ENCODE assay signal across 21 cellular contexts in the genomic region with DNA sequence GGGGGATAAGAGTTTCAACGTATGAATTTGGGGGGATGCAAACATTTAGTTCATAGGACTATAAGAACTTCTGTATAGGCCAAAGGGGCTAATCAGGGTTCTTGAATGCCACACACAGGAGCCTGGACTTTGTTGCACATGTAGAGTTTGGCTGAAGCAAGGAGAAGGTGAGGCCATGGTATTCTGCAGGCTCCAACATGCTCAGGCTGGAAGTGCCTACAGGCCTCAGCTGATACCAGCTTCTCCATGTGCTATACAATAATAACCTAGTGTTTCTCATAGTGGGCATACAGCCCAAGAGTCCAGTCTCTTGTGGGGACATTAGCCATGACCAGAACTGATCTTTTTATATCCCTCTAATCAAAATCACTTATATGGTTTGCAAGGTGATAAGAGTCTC.
DNase-seq lines count a peak whose midpoint lies in the region; ATAC-seq and TF ChIP-seq lines count a peak whose summit lies in the region.
"Had no signal": no experiment of that assay in that cellular context is flagged by ENCODE, and none has a peak within 500 bp of the region (broad histone marks: within the 10 kb centered on the region; RNA-seq: fewer than 3 reads in every experiment).

No MANE protein-coding gene starts in this region.

- H3K27me3 ChIP-seq in RWPE2 (ENCODE audit: insufficient read depth, poor library complexity, severe bottlenecking) (no peaks in the 10 kb centered on the region), esophagus squamous epithelium (no peaks in the 10 kb centered on the region), vagina (no peaks in the 10 kb centered on the region), MG63 (no peaks in the 10 kb centered on the region)
- H3K27me3 ChIP-seq: BLaER1 treated with 17β-estradiol and CSF1 and Interleukin-3, amounts not matched to agents 10 nM and 100 nM had no signal

- H3K4me1 ChIP-seq in RWPE2 (ENCODE audit: insufficient read depth, poor library complexity, severe bottlenecking) (peaks cover 29% of the 10 kb centered on the region), esophagus squamous epithelium (peaks cover 10 to 72% (median 33%) of the 10 kb centered on the region in 3 donors), vagina (peaks cover 38% of the 10 kb centered on the region)

- no peak overlapping the region for H3K27ac Mint-ChIP-seq in stimulated activated naive CD8-positive, alpha-beta T cell treated with anti-CD3 and anti-CD28 coated beads, Interleukin-15, amount 100 ng/mL, for 72 hours
- H3K27ac Mint-ChIP-seq: B cell; CD4-positive, CD25-positive, alpha-beta regulatory T cell; CD8-positive, alpha-beta memory T cell; HFFc6 had no signal

- H3K9me3 ChIP-seq in RWPE2 (ENCODE audit: severe bottlenecking) (no peaks in the 10 kb centered on the region), esophagus squamous epithelium (no peaks in the 10 kb centered on the region), vagina (no peaks in the 10 kb centered on the region), MG63 (no peaks in the 10 kb centered on the region)
- H3K9me3 ChIP-seq: BLaER1 treated with 17β-estradiol and CSF1 and Interleukin-3, amounts not matched to agents 10 nM and 100 nM had no signal

- TF ChIP-seq CTCF in RWPE2 (IDR thresholded peaks at IDR 0.05; ENCODE audit: poor library complexity, severe bottlenecking) = no peak
- TF ChIP-seq CTCF in epithelial cell of esophagus (IDR thresholded peaks at IDR 0.05; ENCODE audit: insufficient read depth, low read depth, low read length, missing control alignments) = no peak
- peak in 1 of 6 experiments; percentile 8 for TF ChIP-seq CTCF in esophagus squamous epithelium (IDR thresholded peaks at IDR 0.05)
- TF ChIP-seq CTCF in vagina (IDR thresholded peaks at IDR 0.05) = no peak

- 38 to 60% methylated on average over 1 of the region's 1 CpG for WGBS in esophagus squamous epithelium, 2 donors

- no peak for TF ChIP-seq POLR2A in esophagus squamous epithelium (IDR thresholded peaks at IDR 0.05)
- TF ChIP-seq POLR2A in vagina (IDR thresholded peaks at IDR 0.05) = no peak

- DNase-seq in RWPE2 (ENCODE audit: low spot score) (no peak), epithelial cell of esophagus (ENCODE audit: low read depth) (peak; percentile 94), esophagus squamous epithelium (lab: John Stamatoyannopoulos, UW) (no peak), vagina (ENCODE audit: extremely low spot score in 2 of 2) (no peak), MG63 (no peak), NCI-H345 (lab: John Stamatoyannopoulos, UW) (no peak)
- DNase-seq in stimulated activated naive CD8-positive, alpha-beta T cell treated with anti-CD3 and anti-CD28 coated beads, Interleukin-15, amount 100 ng/mL, for 72 hours = no peak
- DNase-seq: CD4-positive, CD25-positive, alpha-beta regulatory T cell; CD8-positive, alpha-beta memory T cell; COR-L47; DMS 273 treated with DMSO at 0.1 percent for 48 hours; DMS53; DND-41; EL; GOT3; H7; HFFc6 had no signal

- intact Hi-C loops in esophagus squamous epithelium (cut with DNase I) (no loop called here), vagina (cut with DNase I) (no loop called here)

- no peak overlapping the region for H3K27ac ChIP-seq in RWPE2 (ENCODE audit: poor library complexity, severe bottlenecking)
- H3K27ac ChIP-seq in esophagus squamous epithelium = peak overlapping the region; percentile 62 to 93 (median 88)
- peak overlapping the region; percentile 42 for H3K27ac ChIP-seq in vagina
- H3K27ac ChIP-seq: BLaER1 treated with 17β-estradiol and CSF1 and Interleukin-3, amounts not matched to agents 10 nM and 100 nM had no signal

- H3K36me3 ChIP-seq in RWPE2 (ENCODE audit: low read depth) (no peaks in the 10 kb centered on the region), esophagus squamous epithelium (no peaks in the 10 kb centered on the region), vagina (no peaks in the 10 kb centered on the region), MG63 (no peaks in the 10 kb centered on the region)
- H3K36me3 ChIP-seq: BLaER1 treated with 17β-estradiol and CSF1 and Interleukin-3, amounts not matched to agents 10 nM and 100 nM had no signal

- no peaks in the 10 kb centered on the region for H3K9me3 Mint-ChIP-seq in stimulated activated naive CD8-positive, alpha-beta T cell treated with anti-CD3 and anti-CD28 coated beads, Interleukin-15, amount 100 ng/mL, for 72 hours
- H3K9me3 Mint-ChIP-seq: CD8-positive, alpha-beta memory T cell had no signal

- H3K4me1 Mint-ChIP-seq in stimulated activated naive CD8-positive, alpha-beta T cell treated with anti-CD3 and anti-CD28 coated beads, Interleukin-15, amount 100 ng/mL, for 72 hours = no peaks in the 10 kb centered on the region
- H3K4me1 Mint-ChIP-seq: B cell; CD4-positive, CD25-positive, alpha-beta regulatory T cell; CD8-positive, alpha-beta memory T cell had no signal

- ATAC-seq in RWPE2 (ENCODE audit: low read depth) = 0 out of 3 replicates have a peak, but pooled peaks have one; percentile 7
- ATAC-seq in stimulated activated naive CD8-positive, alpha-beta T cell treated with anti-CD3 and anti-CD28 coated beads, Interleukin-15, amount 100 ng/mL, for 72 hours = no peak
- ATAC-seq: GM12878, HCT116 had no signal

- no peak overlapping the region for H3K4me3 Mint-ChIP-seq in stimulated activated naive CD8-positive, alpha-beta T cell treated with anti-CD3 and anti-CD28 coated beads, Interleukin-15, amount 100 ng/mL, for 72 hours
- H3K4me3 Mint-ChIP-seq: B cell; CD4-positive, CD25-positive, alpha-beta regulatory T cell; CD8-positive, alpha-beta memory T cell; HFFc6 had no signal

- no peaks in the 10 kb centered on the region for H3K27me3 Mint-ChIP-seq in stimulated activated naive CD8-positive, alpha-beta T cell treated with anti-CD3 and anti-CD28 coated beads, Interleukin-15, amount 100 ng/mL, for 72 hours
- H3K27me3 Mint-ChIP-seq: B cell; CD4-positive, CD25-positive, alpha-beta regulatory T cell had no signal

- H3K4me3 ChIP-seq in RWPE2 (ENCODE audit: severe bottlenecking) (no peak overlapping the region), epithelial cell of esophagus (ENCODE audit: low read length) (no peak overlapping the region), esophagus squamous epithelium (no peak overlapping the region), vagina (no peak overlapping the region), MG63 (no peak overlapping the region)
- H3K4me3 ChIP-seq: BLaER1 treated with 17β-estradiol and CSF1 and Interleukin-3, amounts not matched to agents 10 nM and 100 nM; GM12878 had no signal
